17 cellular contexts compared by ENCODE assay signal in the genomic region with DNA sequence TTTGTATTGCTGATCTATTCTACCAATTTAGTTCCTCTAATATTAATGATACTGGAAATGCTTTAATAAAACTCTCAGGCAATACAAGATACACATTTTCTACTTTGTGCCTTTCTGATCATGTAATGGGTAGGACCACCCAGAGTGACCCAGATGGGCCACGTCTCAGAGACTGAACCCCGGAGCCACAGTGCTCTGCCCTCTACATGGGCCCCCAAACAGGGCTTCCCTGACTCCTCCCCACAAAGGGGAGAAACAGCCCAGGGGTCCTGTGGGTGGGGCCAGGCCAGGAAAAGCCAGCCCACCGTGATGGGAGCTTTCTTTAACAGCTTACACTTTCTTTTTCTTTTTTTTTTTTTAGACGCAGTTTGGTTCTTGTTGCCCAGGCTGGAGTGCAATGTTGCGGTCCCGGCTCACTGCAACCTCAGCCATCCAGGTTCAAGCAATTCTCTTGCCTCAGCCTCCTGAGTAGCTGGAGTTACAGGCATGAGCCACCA. TPM values are rescaled to one million over a fixed set of nuclear protein-coding genes. Genes with fewer than 3 reads are reported as not detected.
DNase-seq lines count a peak whose midpoint lies in the region; ATAC-seq and TF ChIP-seq lines count a peak whose summit lies in the region.
"Had no signal": no experiment of that assay in that cellular context is flagged by ENCODE, and none has a peak within 500 bp of the region (broad histone marks: within the 10 kb centered on the region; RNA-seq: fewer than 3 reads in every experiment).

No MANE protein-coding gene starts in this region.

- peaks cover 2% of the 10 kb centered on the region for H3K36me3 Mint-ChIP-seq in activated naive CD8-positive, alpha-beta T cell treated with anti-CD3 and anti-CD28 coated beads, Interleukin-2, amount 10 ng/mL, durations not matched to agents 7 days and 5 days
- peaks cover 3% of the 10 kb centered on the region for H3K36me3 Mint-ChIP-seq in activated naive CD8-positive, alpha-beta T cell treated with anti-CD3 and anti-CD28 coated beads, Interleukin-2, amount 50 U/mL, for 24 hours (ENCODE audit: low read depth)
- H3K36me3 Mint-ChIP-seq in H9 (ENCODE audit: insufficient read depth in 1 of 3, low read depth in 3 of 3), result peaks cover 10 to 17% (median 12%) of the 10 kb centered on the region in 3 experiments
- peaks cover 15% of the 10 kb centered on the region for H3K36me3 Mint-ChIP-seq in glutamatergic neuron (ENCODE audit: unreplicated experiment)
- peaks cover 5% of the 10 kb centered on the region for H3K36me3 Mint-ChIP-seq in stimulated activated effector memory CD8-positive, alpha-beta T cell treated with anti-CD3 and anti-CD28 coated beads, Interleukin-12 subunit alpha, Interleukin-12 subunit beta, amount 100 ng/mL, for 72 hours

- no peak overlapping the region for H2BK15ac ChIP-seq in H9 (ENCODE audit: low read depth, low read length)

- no peak overlapping the region for H3K27ac ChIP-seq in H9 (ENCODE audit: insufficient read length, low read depth, low read length)
- H3K27ac ChIP-seq: parathyroid adenoma, stomach had no signal

- no peak overlapping the region for H3K18ac ChIP-seq in H9 (ENCODE audit: insufficient read length, low read depth, low read length)

- no peak overlapping the region for H3K4ac ChIP-seq in H9 (ENCODE audit: low read depth, low read length)

- H4K5ac ChIP-seq in H9 (ENCODE audit: insufficient read length, low read depth, low read length), result no peak overlapping the region

- H2AK5ac ChIP-seq in H9 (ENCODE audit: insufficient read length, low read length), result no peak overlapping the region

- H4K20me1 ChIP-seq in H9 (ENCODE audit: control insufficient read depth, insufficient read depth, insufficient read length), result no peaks in the 10 kb centered on the region

- no peaks in the 10 kb centered on the region for H3K9me3 ChIP-seq in H9 (ENCODE audit: control insufficient read depth, low read depth, low read length)
- H3K9me3 ChIP-seq: Caco-2, stomach had no signal

- H3K27me3 ChIP-seq in H9 (ENCODE audit: insufficient read depth, low read length), result no peaks in the 10 kb centered on the region
- H3K27me3 ChIP-seq: stomach had no signal

- H4K91ac ChIP-seq in H9 (ENCODE audit: insufficient read length, low read depth, low read length), result no peak overlapping the region

- H3K79me1 ChIP-seq in H9 (ENCODE audit: insufficient read depth, low read depth, low read length, poor library complexity, severe bottlenecking), result peaks cover 2% of the 10 kb centered on the region

- H3K4me1 Mint-ChIP-seq in activated naive CD8-positive, alpha-beta T cell treated with anti-CD3 and anti-CD28 coated beads, Interleukin-2, amount 10 ng/mL, durations not matched to agents 7 days and 5 days, result peaks cover 22% of the 10 kb centered on the region
- H3K4me1 Mint-ChIP-seq in activated naive CD8-positive, alpha-beta T cell treated with anti-CD3 and anti-CD28 coated beads, Interleukin-2, amount 50 U/mL, for 24 hours, result peaks cover 39% of the 10 kb centered on the region
- H3K4me1 Mint-ChIP-seq in H9 (peaks cover 51 to 53% of the 10 kb centered on the region in 2 experiments), glutamatergic neuron (ENCODE audit: low read depth, unreplicated experiment) (peaks cover 50% of the 10 kb centered on the region)
- H3K4me1 Mint-ChIP-seq in stimulated activated effector memory CD8-positive, alpha-beta T cell treated with anti-CD3 and anti-CD28 coated beads, Interleukin-12 subunit alpha, Interleukin-12 subunit beta, amount 100 ng/mL, for 72 hours, result peaks cover 55% of the 10 kb centered on the region

- H2AFZ ChIP-seq in H9 (ENCODE audit: low read length), result no peak overlapping the region
- H2AFZ ChIP-seq: parathyroid adenoma had no signal

- POLR2A ChIA-PET in activated naive CD8-positive, alpha-beta T cell treated with anti-CD3 and anti-CD28 coated beads, Interleukin-2, amount 10 ng/mL, durations not matched to agents 7 days and 5 days (lab: Charles Lee), result interaction anchor here (0.7 kb wide), 1 partner anchor 19 kb away, joined by 3 read pairs; no protein-coding TSS in a partner anchor

- peak; percentile 6 for DNase-seq in activated naive CD8-positive, alpha-beta T cell treated with anti-CD3 and anti-CD28 coated beads, Interleukin-2, amount 10 ng/mL, durations not matched to agents 7 days and 5 days
- no peak for DNase-seq in activated naive CD8-positive, alpha-beta T cell treated with anti-CD3 and anti-CD28 coated beads, Interleukin-2, amount 50 U/mL, for 24 hours
- DNase-seq in H9 (no peak), glutamatergic neuron (peak; percentile 5), HT-29 (ENCODE audit: low spot score) (no peak), ecto neural progenitor cell (ENCODE audit: low spot score) (no peak)
- no peak for DNase-seq in stimulated activated effector memory CD8-positive, alpha-beta T cell treated with anti-CD3 and anti-CD28 coated beads, Interleukin-12 subunit alpha, Interleukin-12 subunit beta, amount 100 ng/mL, for 72 hours (ENCODE audit: low spot score in 2 of 2)
- DNase-seq: activated CD8-positive, alpha-beta memory T cell treated with anti-CD3 and anti-CD28 coated beads, Interleukin-2, amount 50 U/mL, for 48 hours; Caco-2; GOT3; mammary epithelial cell; NCI-H1694 treated with DMSO at 0.1 percent for 48 hours; stomach had no signal

- H3K14ac ChIP-seq in H9 (ENCODE audit: insufficient read depth, low read length), result no peak overlapping the region

- H3K4me1 ChIP-seq in H9 (ENCODE audit: insufficient read depth, low read length), result peaks cover 4% of the 10 kb centered on the region; the same call in 1 of the 2 replicates
- H3K4me1 ChIP-seq: Caco-2, parathyroid adenoma had no signal

- no peak overlapping the region for H2BK120ac ChIP-seq in H9 (ENCODE audit: low read depth, low read length, poor library complexity, severe bottlenecking)

- no peaks in the 10 kb centered on the region for H3K9me3 Mint-ChIP-seq in activated naive CD8-positive, alpha-beta T cell treated with anti-CD3 and anti-CD28 coated beads, Interleukin-2, amount 10 ng/mL, durations not matched to agents 7 days and 5 days
- H3K9me3 Mint-ChIP-seq in activated naive CD8-positive, alpha-beta T cell treated with anti-CD3 and anti-CD28 coated beads, Interleukin-2, amount 50 U/mL, for 24 hours, result no peaks in the 10 kb centered on the region
- H3K9me3 Mint-ChIP-seq in H9 (no peaks in the 10 kb centered on the region), glutamatergic neuron (ENCODE audit: unreplicated experiment) (peaks cover 6% of the 10 kb centered on the region)
- H3K9me3 Mint-ChIP-seq in stimulated activated effector memory CD8-positive, alpha-beta T cell treated with anti-CD3 and anti-CD28 coated beads, Interleukin-12 subunit alpha, Interleukin-12 subunit beta, amount 100 ng/mL, for 72 hours, result no peaks in the 10 kb centered on the region
- H3K9me3 Mint-ChIP-seq: type B pancreatic cell had no signal

- no peak overlapping the region for H3K4me3 Mint-ChIP-seq in activated naive CD8-positive, alpha-beta T cell treated with anti-CD3 and anti-CD28 coated beads, Interleukin-2, amount 10 ng/mL, durations not matched to agents 7 days and 5 days
- no peak overlapping the region for H3K4me3 Mint-ChIP-seq in activated naive CD8-positive, alpha-beta T cell treated with anti-CD3 and anti-CD28 coated beads, Interleukin-2, amount 50 U/mL, for 24 hours
- no peak overlapping the region for H3K4me3 Mint-ChIP-seq in H9
- H3K4me3 Mint-ChIP-seq in glutamatergic neuron (ENCODE audit: unreplicated experiment), result no peak overlapping the region
- H3K4me3 Mint-ChIP-seq in stimulated activated effector memory CD8-positive, alpha-beta T cell treated with anti-CD3 and anti-CD28 coated beads, Interleukin-12 subunit alpha, Interleukin-12 subunit beta, amount 100 ng/mL, for 72 hours, result peak overlapping the region; percentile 10
- H3K4me3 Mint-ChIP-seq: type B pancreatic cell had no signal

- no peak overlapping the region for H3T11ph ChIP-seq in H9 (ENCODE audit: low read length)

- H3K56ac ChIP-seq in H9 (ENCODE audit: insufficient read length, low read depth, low read length), result no peak overlapping the region

- no peak overlapping the region for H2BK5ac ChIP-seq in H9 (ENCODE audit: insufficient read length, low read length)

- H3K23me2 ChIP-seq in H9 (ENCODE audit: insufficient read length, low read depth, low read length, poor library complexity, severe bottlenecking), result no peaks in the 10 kb centered on the region

- no peak for ATAC-seq in activated naive CD8-positive, alpha-beta T cell treated with anti-CD3 and anti-CD28 coated beads, Interleukin-2, amount 10 ng/mL, durations not matched to agents 7 days and 5 days (ENCODE audit: low read depth)
- no peak for ATAC-seq in activated naive CD8-positive, alpha-beta T cell treated with anti-CD3 and anti-CD28 coated beads, Interleukin-2, amount 50 U/mL, for 24 hours
- no peak for ATAC-seq in stimulated activated effector memory CD8-positive, alpha-beta T cell treated with anti-CD3 and anti-CD28 coated beads, Interleukin-12 subunit alpha, Interleukin-12 subunit beta, amount 100 ng/mL, for 72 hours
- ATAC-seq in esophagus mucosa, result no peak
- ATAC-seq: K562 had no signal

- H2BK12ac ChIP-seq in H9 (ENCODE audit: insufficient read length, low read depth, low read length), result no peak overlapping the region

- no peaks in the 10 kb centered on the region for H3K27me3 Mint-ChIP-seq in activated naive CD8-positive, alpha-beta T cell treated with anti-CD3 and anti-CD28 coated beads, Interleukin-2, amount 10 ng/mL, durations not matched to agents 7 days and 5 days
- H3K27me3 Mint-ChIP-seq in activated naive CD8-positive, alpha-beta T cell treated with anti-CD3 and anti-CD28 coated beads, Interleukin-2, amount 50 U/mL, for 24 hours, result no peaks in the 10 kb centered on the region
- H3K27me3 Mint-ChIP-seq in H9 (ENCODE audit: low read depth) (no peaks in the 10 kb centered on the region), glutamatergic neuron (ENCODE audit: unreplicated experiment) (peaks cover 14% of the 10 kb centered on the region)
- H3K27me3 Mint-ChIP-seq: type B pancreatic cell had no signal

- H2BK20ac ChIP-seq in H9 (ENCODE audit: low read depth, low read length, poor library complexity, severe bottlenecking), result no peak overlapping the region

- H3K27ac Mint-ChIP-seq in activated naive CD8-positive, alpha-beta T cell treated with anti-CD3 and anti-CD28 coated beads, Interleukin-2, amount 10 ng/mL, durations not matched to agents 7 days and 5 days, result no peak overlapping the region
- H3K27ac Mint-ChIP-seq in activated naive CD8-positive, alpha-beta T cell treated with anti-CD3 and anti-CD28 coated beads, Interleukin-2, amount 50 U/mL, for 24 hours, result no peak overlapping the region
- H3K27ac Mint-ChIP-seq in H9 (peak overlapping the region in 2 of 3 experiments; percentile 52 to 82; a peak in 1 of 7 replicates), glutamatergic neuron (ENCODE audit: unreplicated experiment) (peak overlapping the region; percentile 33)
- no peak overlapping the region for H3K27ac Mint-ChIP-seq in stimulated activated effector memory CD8-positive, alpha-beta T cell treated with anti-CD3 and anti-CD28 coated beads, Interleukin-12 subunit alpha, Interleukin-12 subunit beta, amount 100 ng/mL, for 72 hours
- H3K27ac Mint-ChIP-seq: type B pancreatic cell had no signal

- no peak for TF ChIP-seq CTCF in H9 (conservative IDR thresholded peaks at IDR 0.05)
- no peak for TF ChIP-seq CTCF in glutamatergic neuron (IDR thresholded peaks at IDR 0.05; ENCODE audit: partially characterized antibody, unreplicated experiment)

- H3K23ac ChIP-seq in H9 (ENCODE audit: insufficient read length, low read depth, low read length), result no peak overlapping the region

- no peak overlapping the region for H3K9ac ChIP-seq in H9 (ENCODE audit: extremely low read depth, insufficient read length, low read length)
- H3K9ac ChIP-seq: parathyroid adenoma had no signal

- WGBS in H9 (ENCODE audit: extremely low coverage, insufficient read length, low lambda C conversion rate), result no CpG with 5 or more reads among the region's 6 CpGs

- H3K79me2 ChIP-seq in H9 (ENCODE audit: insufficient read depth, low read length), result peaks cover 7% of the 10 kb centered on the region; the same call in 1 of the 2 replicates

- H4K8ac ChIP-seq in H9 (replicated peaks; ENCODE audit: insufficient read length, low read depth, low read length), result no peak overlapping the region

- H3K4me2 ChIP-seq in H9 (ENCODE audit: insufficient read depth, insufficient read length, low read length), result no peak overlapping the region

RNA-seq across cellular contexts. Expression of a gene that starts 18.4 kb away (rescaled TPM):
- 10 to 100 TPM; 54.0 to 57.4 TPM for total RNA-seq in activated naive CD8-positive, alpha-beta T cell treated with anti-CD3 and anti-CD28 coated beads, Interleukin-2, amount 10 ng/mL, durations not matched to agents 7 days and 5 days
- total RNA-seq in H9 (2021) (27.5 and 32.0 TPM in 2 replicates), glutamatergic neuron (ENCODE audit: unreplicated experiment) (90.6 TPM), esophagus mucosa (33.9 TPM)
- 16.0 and 19.9 TPM in 2 replicates for total RNA-seq in HT-29 (2014; rRNA removed; shearing (Covaris generic))

Comparison
In these comparisons a context has a peak if more than half of its experiments do, and no peak if none do; other contexts are left out.
1. DNase-seq: peak in activated naive CD8-positive, alpha-beta T cell treated with anti-CD3 and anti-CD28 coated beads, Interleukin-2, amount 10 ng/mL, durations not matched to agents 7 days and 5 days (single experiment) and glutamatergic neuron (single experiment); none in activated naive CD8-positive, alpha-beta T cell treated with anti-CD3 and anti-CD28 coated beads, Interleukin-2, amount 50 U/mL, for 24 hours (single experiment), H9 (single experiment), stimulated activated effector memory CD8-positive, alpha-beta T cell treated with anti-CD3 and anti-CD28 coated beads, Interleukin-12 subunit alpha, Interleukin-12 subunit beta, amount 100 ng/mL, for 72 hours (0 of 2), HT-29 (single experiment) and ecto neural progenitor cell (single experiment).
2. H3K27ac Mint-ChIP-seq: peak in H9 (2 of 3) and glutamatergic neuron (single experiment); none in activated naive CD8-positive, alpha-beta T cell treated with anti-CD3 and anti-CD28 coated beads, Interleukin-2, amount 10 ng/mL, durations not matched to agents 7 days and 5 days (single experiment), activated naive CD8-positive, alpha-beta T cell treated with anti-CD3 and anti-CD28 coated beads, Interleukin-2, amount 50 U/mL, for 24 hours (single experiment) and stimulated activated effector memory CD8-positive, alpha-beta T cell treated with anti-CD3 and anti-CD28 coated beads, Interleukin-12 subunit alpha, Interleukin-12 subunit beta, amount 100 ng/mL, for 72 hours (single experiment).